Comparison of ENCODE assay signal across 18 cellular contexts in genomic region chr9:126379661-126380365, GRCh38. TPM values are rescaled to one million over a fixed set of nuclear protein-coding genes. Genes with fewer than 3 reads are reported as not detected.
DNase-seq lines count a peak whose midpoint lies in the region; ATAC-seq and TF ChIP-seq lines count a peak whose summit lies in the region.
"Had no signal": no experiment of that assay in that cellular context is flagged by ENCODE, and none has a peak within 500 bp of the region (broad histone marks: within the 10 kb centered on the region; RNA-seq: fewer than 3 reads in every experiment).

No MANE protein-coding gene starts in this region.

- TF ChIP-seq CTCF in colonic mucosa (IDR thresholded peaks at IDR 0.05): no peak

- no peaks in the 10 kb centered on the region for H3K4me1 ChIP-seq in colonic mucosa
- peaks cover 61% of the 10 kb centered on the region for H3K4me1 ChIP-seq in mesodermal cell (ENCODE audit: control insufficient read depth, insufficient read depth, low read length, poor library complexity, severe bottlenecking)

- intact Hi-C loops in colonic mucosa (cut with DNase I): no loop called here

- H3K27me3 ChIP-seq in colonic mucosa: no peaks in the 10 kb centered on the region

- no peak overlapping the region for H3K9ac ChIP-seq in colonic mucosa (ENCODE audit: low read depth in 2 of 2, low read length in 2 of 2)

- H3K27ac ChIP-seq in colonic mucosa (no peak overlapping the region), mesodermal cell (ENCODE audit: low read depth, low read length, severe bottlenecking) (peak overlapping the region; percentile 33)
- H3K27ac ChIP-seq: A549, psoas muscle, VCaP had no signal

- WGBS in mesodermal cell (ENCODE audit: insufficient coverage in 2 of 2), 2 experiments: 74 to 84% methylated on average over 7 of the region's 9 CpGs

- DNase-seq in activated CD8-positive, alpha-beta memory T cell treated with anti-CD3 and anti-CD28 coated beads for 24 hours: peak; percentile 30
- no peak for DNase-seq in activated CD8-positive, alpha-beta memory T cell treated with anti-CD3 and anti-CD28 coated beads, Interleukin-2, amount 50 U/mL, for 4 hours
- DNase-seq in colonic mucosa (peak; percentile 12), HCEC 1CT (no peak), NOMO-1 treated with DMSO at 0.1 percent for 48 hours (lab: John Stamatoyannopoulos, UW; ENCODE audit: unreplicated experiment) (no peak)
- DNase-seq: DND-41, glutamatergic neuron, Kasumi-1, NCI-H446, OCI-M1, psoas muscle had no signal

- ATAC-seq in HG02642 (IDR thresholded peaks at IDR 0.05; ENCODE audit: poor library complexity, unreplicated experiment) (no peak), HG03457 (IDR thresholded peaks at IDR 0.05; ENCODE audit: unreplicated experiment) (no peak)
- ATAC-seq: activated naive CD4-positive, alpha-beta T cell treated with anti-CD3 and anti-CD28 coated beads, Interleukin-2, amount 50 U/mL, for 72 hours; psoas muscle had no signal

- H3K4me3 ChIP-seq in colonic mucosa (no peak overlapping the region), mesodermal cell (ENCODE audit: extremely low read depth, insufficient read depth, low read length, poor library complexity, severe bottlenecking) (no peak overlapping the region)
- H3K4me3 ChIP-seq: A549, HAP-1, psoas muscle had no signal

- H3K36me3 ChIP-seq in colonic mucosa: no peaks in the 10 kb centered on the region
- peaks cover 13% of the 10 kb centered on the region for H3K36me3 ChIP-seq in mesodermal cell (ENCODE audit: control insufficient read depth, insufficient read depth, low read length)
- H3K36me3 ChIP-seq: HAP-1 had no signal

- no peaks in the 10 kb centered on the region for H3K9me3 ChIP-seq in colonic mucosa
- H3K9me3 ChIP-seq in mesodermal cell (ENCODE audit: control insufficient read depth, low read length): no peaks in the 10 kb centered on the region
- H3K9me3 ChIP-seq: A549, HAP-1, psoas muscle had no signal

RNA-seq across cellular contexts. Expression of gene MVB12B, which starts 53.2 kb away (rescaled TPM):
- total RNA-seq in colonic mucosa: 10 to 100 TPM in 1 of 2 donors, 1 to 10 TPM in 1; 9.8 to 15.8 TPM
- polyA plus RNA-seq in mesodermal cell (2013, experiment 1 of 2): 19.5 TPM
- polyA plus RNA-seq in mesodermal cell (2013, experiment 2 of 2): 17.1 TPM

Comparison
In these comparisons a context has a peak if more than half of its experiments do, and no peak if none do; other contexts are left out.
1. DNase-seq: peak in activated CD8-positive, alpha-beta memory T cell treated with anti-CD3 and anti-CD28 coated beads for 24 hours (single experiment) and colonic mucosa (single experiment); none in activated CD8-positive, alpha-beta memory T cell treated with anti-CD3 and anti-CD28 coated beads, Interleukin-2, amount 50 U/mL, for 4 hours (single experiment), HCEC 1CT (single experiment) and NOMO-1 treated with DMSO at 0.1 percent for 48 hours (single experiment).